ENCODE assay signal across 1 cellular context in genomic region chr17:50863221-50863843, GRCh38.
TF ChIP-seq lines count a peak whose summit lies in the region.

No MANE protein-coding gene starts in this region.

TF ChIP-seq in H1, 55 proteins besides CTCF, POLR2A, EP300 and RAD21 (continued from another document):
- TF ChIP-seq POLR2AphosphoS5 (IDR thresholded peaks at IDR 0.05; ENCODE audit: low read depth, low read length): peak; percentile 58; the same call in 1 of the 2 replicates
- TF ChIP-seq EGR1 (IDR thresholded peaks at IDR 0.05; ENCODE audit: borderline replicate concordance, low read depth, low read length): peak; percentile 73
- no peak for TF ChIP-seq ASH2L (IDR thresholded peaks at IDR 0.05; ENCODE audit: low read length)
- no peak for TF ChIP-seq NRF1 (IDR thresholded peaks at IDR 0.05; ENCODE audit: low read depth, low read length)
- no peak for TF ChIP-seq ATF2 (IDR thresholded peaks at IDR 0.05; ENCODE audit: low read length)
